11 cellular contexts compared by ENCODE assay signal in the genomic region with DNA sequence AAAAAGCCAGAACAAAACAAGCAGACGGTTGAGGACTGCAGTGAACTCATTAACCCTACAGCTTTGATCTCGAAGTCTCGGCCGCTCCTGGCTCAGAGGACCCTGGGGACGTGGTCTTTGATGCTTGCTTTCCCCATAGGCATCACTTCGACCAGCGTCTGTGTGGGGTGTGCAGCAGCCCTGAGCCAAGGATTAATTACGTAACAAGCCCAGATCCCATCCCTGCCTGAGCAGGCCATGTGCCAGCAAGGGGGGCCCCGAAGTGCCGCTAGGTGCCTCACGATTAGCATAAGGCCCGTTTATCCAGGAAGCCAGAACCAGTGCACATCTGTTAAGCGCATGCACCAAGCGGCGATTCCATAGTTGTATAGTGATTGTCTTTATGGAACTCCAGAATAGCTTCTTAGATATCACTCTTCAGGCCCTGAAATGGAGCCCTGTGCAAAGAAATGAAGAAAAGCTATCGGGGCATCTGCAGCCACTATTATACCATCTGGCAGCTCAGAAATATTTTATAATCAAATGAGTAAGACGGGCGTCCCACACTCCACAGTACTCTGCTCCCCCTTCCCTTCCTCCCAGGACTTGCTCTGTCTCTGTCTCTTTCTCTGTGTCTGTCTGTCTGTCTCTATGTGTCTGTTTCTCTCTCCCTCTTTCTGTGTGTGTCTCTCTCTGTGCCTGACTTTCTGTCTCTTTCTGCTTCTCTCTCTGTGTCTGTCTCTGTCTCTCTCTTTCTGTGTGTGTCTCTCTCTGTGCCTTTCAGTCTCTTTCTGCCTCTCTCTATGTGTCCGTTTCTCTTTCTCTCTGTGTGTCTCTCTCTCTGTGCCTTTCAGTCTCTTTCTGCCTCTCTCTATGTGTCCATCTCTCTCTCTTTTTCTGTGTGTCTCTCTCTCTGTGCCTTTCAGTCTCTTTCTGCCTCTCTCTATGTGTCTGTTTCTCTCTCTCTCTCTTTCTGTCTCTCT. TPM values are rescaled to one million over a fixed set of nuclear protein-coding genes. Genes with fewer than 3 reads are reported as not detected.
A peak's percentile ranks its signal among the peaks of the same experiment; 100 is the strongest.
DNase-seq lines count a peak whose midpoint lies in the region; ATAC-seq lines count a peak whose summit lies in the region.
"Had no signal": no experiment of that assay in that cellular context is flagged by ENCODE, and none has a peak within 500 bp of the region (broad histone marks: within the 10 kb centered on the region; RNA-seq: fewer than 3 reads in every experiment).

No MANE protein-coding gene starts in this region.

- no peak overlapping the region for H3K4me3 Mint-ChIP-seq in activated naive CD8-positive, alpha-beta T cell treated with anti-CD3 and anti-CD28 coated beads for 36 hours
- H3K4me3 Mint-ChIP-seq in naive thymus-derived CD4-positive, alpha-beta T cell: peak overlapping the region in 9 of 10 donors; percentile 5 to 78 (median 56)

- POLR2A ChIA-PET in naive thymus-derived CD4-positive, alpha-beta T cell (lab: Charles Lee): no interaction called here

- no peak overlapping the region for H3K4me3 ChIP-seq in naive thymus-derived CD4-positive, alpha-beta T cell (ENCODE audit: low read length)
- H3K4me3 ChIP-seq: left lung, psoas muscle had no signal

- no peaks in the 10 kb centered on the region for H3K9me3 Mint-ChIP-seq in activated naive CD8-positive, alpha-beta T cell treated with anti-CD3 and anti-CD28 coated beads for 36 hours
- H3K9me3 Mint-ChIP-seq in naive thymus-derived CD4-positive, alpha-beta T cell: no peaks in the 10 kb centered on the region

- H3K27ac ChIP-seq in naive thymus-derived CD4-positive, alpha-beta T cell (ENCODE audit: low read depth, low read length): no peak overlapping the region
- H3K27ac ChIP-seq: psoas muscle, VCaP had no signal

- peaks cover 9% of the 10 kb centered on the region for H3K36me3 Mint-ChIP-seq in activated naive CD8-positive, alpha-beta T cell treated with anti-CD3 and anti-CD28 coated beads for 36 hours
- peaks cover 0 to 12% (median 0%) of the 10 kb centered on the region in 5 donors for H3K36me3 Mint-ChIP-seq in naive thymus-derived CD4-positive, alpha-beta T cell

- H3K4me1 Mint-ChIP-seq in activated naive CD8-positive, alpha-beta T cell treated with anti-CD3 and anti-CD28 coated beads for 36 hours: peaks cover 50% of the 10 kb centered on the region
- peaks cover 24 to 90% (median 73%) of the 10 kb centered on the region in 7 donors for H3K4me1 Mint-ChIP-seq in naive thymus-derived CD4-positive, alpha-beta T cell

- intact Hi-C loops in naive thymus-derived CD4-positive, alpha-beta T cell (cut with micrococcal nuclease): no loop called here

- H3K36me3 ChIP-seq in naive thymus-derived CD4-positive, alpha-beta T cell (ENCODE audit: control insufficient read depth in 2 of 3, insufficient read depth in 3 of 3, low read length in 3 of 3): no peaks in the 10 kb centered on the region
- H3K36me3 ChIP-seq: left lung had no signal

- H3K27me3 Mint-ChIP-seq in activated naive CD8-positive, alpha-beta T cell treated with anti-CD3 and anti-CD28 coated beads for 36 hours: no peaks in the 10 kb centered on the region
- no peaks in the 10 kb centered on the region for H3K27me3 Mint-ChIP-seq in naive thymus-derived CD4-positive, alpha-beta T cell

- ATAC-seq in naive thymus-derived CD4-positive, alpha-beta T cell: no peak
- ATAC-seq in GM18858 (IDR thresholded peaks at IDR 0.05; ENCODE audit: unreplicated experiment): no peak
- ATAC-seq: left lung, psoas muscle had no signal

- no peaks in the 10 kb centered on the region for H3K27me3 ChIP-seq in naive thymus-derived CD4-positive, alpha-beta T cell (ENCODE audit: control insufficient read depth in 2 of 2, insufficient read depth in 2 of 2, low read length in 2 of 2)
- H3K27me3 ChIP-seq: left lung had no signal

- peak overlapping the region; percentile 7 for H3K27ac Mint-ChIP-seq in activated naive CD8-positive, alpha-beta T cell treated with anti-CD3 and anti-CD28 coated beads for 36 hours
- H3K27ac Mint-ChIP-seq in naive thymus-derived CD4-positive, alpha-beta T cell: peak overlapping the region in 8 of 9 donors; percentile 16 to 93 (median 80)

- DNase-seq in DMS 273 (lab: John Stamatoyannopoulos, UW; ENCODE audit: unreplicated experiment) (peak; percentile 95), NCI-H1694 treated with DMSO at 0.1 percent for 48 hours (lab: John Stamatoyannopoulos, UW) (peak; percentile 92), DMS53 (lab: John Stamatoyannopoulos, UW) (no peak), COLO668 (lab: John Stamatoyannopoulos, UW; ENCODE audit: unreplicated experiment) (no peak), H4 (ENCODE audit: low spot score) (no peak)
- DNase-seq in activated naive CD8-positive, alpha-beta T cell treated with anti-CD3 and anti-CD28 coated beads for 36 hours: no peak
- no peak for DNase-seq in naive thymus-derived CD4-positive, alpha-beta T cell
- DNase-seq: left lung had no signal

- CTCF ChIA-PET in naive thymus-derived CD4-positive, alpha-beta T cell (lab: Charles Lee): interaction anchor here (1.1 kb wide), 1 partner anchor 14 kb away, joined by 3 read pairs; no protein-coding TSS in a partner anchor

- H3K9me3 ChIP-seq in naive thymus-derived CD4-positive, alpha-beta T cell (ENCODE audit: control insufficient read depth in 2 of 3, low read length in 3 of 3): no peaks in the 10 kb centered on the region
- H3K9me3 ChIP-seq: left lung, psoas muscle had no signal

- H3K4me1 ChIP-seq in naive thymus-derived CD4-positive, alpha-beta T cell (ENCODE audit: control insufficient read depth in 2 of 2, insufficient read depth in 2 of 2, low read length in 2 of 2): peaks cover 10 to 58% of the 10 kb centered on the region in 2 donors

RNA-seq across cellular contexts. Expression of gene HPCAL1, which starts 41.7 kb away (rescaled TPM):
- 100 to 1,000 TPM; 100 to 105 TPM for total RNA-seq in activated naive CD8-positive, alpha-beta T cell treated with anti-CD3 and anti-CD28 coated beads for 36 hours
- 10 to 100 TPM; 44.9 to 90.5 (median 65.8) TPM for total RNA-seq in naive thymus-derived CD4-positive, alpha-beta T cell
- polyA plus RNA-seq in naive thymus-derived CD4-positive, alpha-beta T cell: 100 to 1,000 TPM; 105 to 137 TPM
- 40.4 and 50.8 TPM in 2 replicates for total RNA-seq in H4 (2014; rRNA removed; shearing (Covaris generic))

Comparison
In these comparisons a context has a peak if more than half of its experiments do, and no peak if none do; other contexts are left out.
1. DNase-seq: peak in DMS 273 (single experiment) and NCI-H1694 treated with DMSO at 0.1 percent for 48 hours (single experiment); none in activated naive CD8-positive, alpha-beta T cell treated with anti-CD3 and anti-CD28 coated beads for 36 hours (single experiment), naive thymus-derived CD4-positive, alpha-beta T cell (0 of 9), DMS53 (single experiment), COLO668 (single experiment) and H4 (single experiment).